ENCODE assay signal across 6 cellular contexts in the genomic region with DNA sequence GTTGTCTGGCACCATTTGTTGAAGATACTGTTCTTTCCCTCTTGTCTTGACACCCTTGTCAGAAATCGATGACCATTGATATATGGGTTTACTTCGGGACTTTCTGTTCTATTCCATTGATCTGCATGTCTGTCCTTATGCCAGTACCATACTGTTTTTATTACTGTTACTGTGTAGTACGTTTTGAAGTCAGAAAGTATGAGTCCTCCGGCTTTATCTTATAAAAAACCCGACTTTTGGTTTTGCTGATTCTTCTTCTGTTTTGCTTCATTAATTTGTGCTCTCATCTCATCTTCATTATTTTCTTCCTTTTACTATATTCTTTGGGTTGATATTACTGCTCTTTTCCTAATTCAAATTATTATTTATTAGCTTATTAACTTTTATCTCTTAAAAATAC.
"Had no signal": no experiment of that assay in that cellular context is flagged by ENCODE, and none has a peak within 500 bp of the region (broad histone marks: within the 10 kb centered on the region; RNA-seq: fewer than 3 reads in every experiment).

No MANE protein-coding gene starts in this region.

- DNase-seq: GDM1, GF-D8 had no signal

- FAIRE-seq: G401.6, GM12878, GM12892, GM18507 had no signal
